Comparison of ENCODE assay signal across 10 cellular contexts in the genomic region with DNA sequence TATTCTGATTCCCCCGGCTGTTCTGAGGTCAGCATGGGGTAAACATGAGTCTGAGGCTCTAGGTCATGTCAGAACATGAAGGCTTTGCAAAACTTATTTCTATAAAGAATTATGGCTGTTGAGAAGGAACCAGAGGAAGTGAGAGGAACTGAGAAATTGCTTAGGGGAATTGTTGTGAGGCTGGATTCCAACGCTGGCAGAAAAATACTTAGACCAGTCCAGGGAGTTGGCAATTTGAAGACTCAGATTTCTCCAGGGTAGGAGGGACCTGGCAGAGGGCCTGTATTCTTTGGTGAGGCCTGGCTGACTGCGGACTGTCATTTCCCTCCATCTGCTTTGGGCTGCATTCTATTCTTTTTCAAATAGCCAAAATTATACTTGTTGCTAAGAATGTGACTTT.
DNase-seq lines count a peak whose midpoint lies in the region; ATAC-seq and TF ChIP-seq lines count a peak whose summit lies in the region.
"Had no signal": no experiment of that assay in that cellular context is flagged by ENCODE, and none has a peak within 500 bp of the region (broad histone marks: within the 10 kb centered on the region; RNA-seq: fewer than 3 reads in every experiment).

No MANE protein-coding gene starts in this region.

- intact Hi-C loops in left colon (cut with DNase I, micrococcal nuclease), result no loop called here

- no peak overlapping the region for H4K8ac ChIP-seq in neuronal stem cell (ENCODE audit: low read depth, low read length)

- H2BK120ac ChIP-seq in neuronal stem cell (ENCODE audit: low read depth, low read length), result no peak overlapping the region

- H3K36me3 ChIP-seq in neuronal stem cell (replicated peaks in 1 of 2; ENCODE audit: control insufficient read depth in 2 of 2, insufficient read depth in 2 of 2, low read length in 2 of 2), result no peaks in the 10 kb centered on the region

- no peak overlapping the region for H3K4ac ChIP-seq in neuronal stem cell (ENCODE audit: low read length)

- WGBS in neuronal stem cell (ENCODE audit: extremely low coverage in 2 of 2, insufficient read length in 2 of 2, insufficient replicate concordance in 1 of 2), 2 donors, result no CpG with 5 or more reads among the region's 3 CpGs

- in situ Hi-C loops in SK-MEL-5 (cut with HindIII; ENCODE audit: low pct_unique_long_range_greater_than_20kb, low sequenced_read_pairs), result no loop called here

- no peak overlapping the region for H3K18ac ChIP-seq in neuronal stem cell (ENCODE audit: low read length)

- H3K79me1 ChIP-seq in neuronal stem cell (ENCODE audit: low read depth, low read length), result no peaks in the 10 kb centered on the region

- no peak overlapping the region for H2AK5ac ChIP-seq in neuronal stem cell (ENCODE audit: low read depth, low read length)

- no peak overlapping the region for H3K4me2 ChIP-seq in neuronal stem cell (ENCODE audit: insufficient read depth, low read length, poor library complexity, severe bottlenecking)

- peak overlapping the region; percentile 65 for H2AFZ ChIP-seq in neuronal stem cell (ENCODE audit: low read length)

- H2BK5ac ChIP-seq in neuronal stem cell (ENCODE audit: low read length), result no peak overlapping the region

- H3K27me3 ChIP-seq in neuronal stem cell (ENCODE audit: control insufficient read depth in 3 of 3, insufficient read depth in 3 of 3, low read depth in 1 of 3, low read length in 3 of 3), result no peaks in the 10 kb centered on the region

- H3K9me3 ChIP-seq in neuronal stem cell (replicated peaks in 1 of 2; ENCODE audit: control insufficient read depth in 2 of 2, insufficient read depth in 1 of 2, low read depth in 1 of 2, low read length in 2 of 2), result no peaks in the 10 kb centered on the region

- no peak overlapping the region for H4K91ac ChIP-seq in neuronal stem cell (ENCODE audit: low read depth, low read length, poor library complexity)

- no peak overlapping the region for H3K4me3 ChIP-seq in AG10803 (ENCODE audit: low read length)
- H3K4me3 ChIP-seq in fibroblast of the aortic adventitia (ENCODE audit: low read depth, low read length), result no peak overlapping the region
- no peak overlapping the region for H3K4me3 ChIP-seq in neuronal stem cell (ENCODE audit: low read length in 2 of 2)

- no peak overlapping the region for H3K9ac ChIP-seq in neuronal stem cell (ENCODE audit: low read depth, low read length, poor library complexity)

- no peak overlapping the region for H3K23ac ChIP-seq in neuronal stem cell (ENCODE audit: low read depth, low read length, poor library complexity)

- H3K4me1 ChIP-seq in neuronal stem cell (ENCODE audit: control insufficient read depth in 2 of 2, insufficient read depth in 1 of 2, low read depth in 1 of 2, low read length in 2 of 2), result no peaks in the 10 kb centered on the region

- H2BK15ac ChIP-seq in neuronal stem cell (ENCODE audit: low read length), result no peak overlapping the region

- no peak overlapping the region for H2BK12ac ChIP-seq in neuronal stem cell (ENCODE audit: low read length)

- TF ChIP-seq CTCF in AG10803 (conservative IDR thresholded peaks at IDR 0.05; ENCODE audit: low read length), result no peak
- no peak for TF ChIP-seq CTCF in fibroblast of the aortic adventitia (IDR thresholded peaks at IDR 0.05; ENCODE audit: insufficient read depth, low read length)

- DNase-seq in AG10803 (ENCODE audit: low read depth) (peak; percentile 85), SK-MEL-5 (ENCODE audit: low read depth, low spot score) (peak; percentile 32), fibroblast of the aortic adventitia (ENCODE audit: low read depth) (peak; percentile 92), neuronal stem cell (ENCODE audit: low spot score) (no peak), DMS79 (lab: John Stamatoyannopoulos, UW) (no peak), left colon (no peak)
- DNase-seq in activated T-cell treated with anti-CD3 and anti-CD28 coated beads, Interleukin-2, amount 50 U/mL, for 1 hour, result no peak
- DNase-seq in activated CD4-positive, CD25-positive, alpha-beta regulatory T cell (lab: John Stamatoyannopoulos, UW), result no peak
- DNase-seq: NCI-H2081 treated with DMSO at 0.1 percent for 48 hours had no signal

- ATAC-seq in left colon, result no peak

- H3K27ac ChIP-seq in neuronal stem cell (replicated peaks; ENCODE audit: low read length), result no peak overlapping the region
- H3K27ac ChIP-seq: C4-2B had no signal

- H3K14ac ChIP-seq in neuronal stem cell (ENCODE audit: low read length), result no peak overlapping the region

Comparison
In these comparisons a context has a peak if more than half of its experiments do, and no peak if none do; other contexts are left out.
1. DNase-seq: peak in AG10803 (single experiment), SK-MEL-5 (single experiment) and fibroblast of the aortic adventitia (single experiment); none in neuronal stem cell (single experiment), activated T-cell treated with anti-CD3 and anti-CD28 coated beads, Interleukin-2, amount 50 U/mL, for 1 hour (single experiment), DMS79 (single experiment), activated CD4-positive, CD25-positive, alpha-beta regulatory T cell (0 of 4) and left colon (0 of 2).